23 cellular contexts compared by ENCODE assay signal in the genomic region with DNA sequence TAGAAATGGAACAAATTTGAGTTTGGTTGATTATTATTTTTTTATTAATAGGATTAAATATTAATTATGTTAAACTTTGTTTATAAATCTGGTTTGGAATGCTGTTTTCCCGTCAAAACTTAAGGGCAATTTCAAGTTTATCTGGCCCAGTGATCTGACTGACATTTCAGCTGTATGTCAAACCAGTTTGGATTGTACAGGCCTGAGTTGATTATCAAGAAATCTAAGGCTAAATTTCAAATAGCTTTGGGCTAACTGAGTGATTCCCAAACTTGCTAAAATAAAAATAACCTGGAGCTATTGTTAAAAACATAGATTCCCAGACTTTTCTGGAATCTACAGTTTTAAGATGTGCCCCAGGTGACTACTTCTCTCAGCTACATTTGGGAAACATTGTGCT.
A peak's percentile ranks its signal among the peaks of the same experiment; 100 is the strongest.
DNase-seq lines count a peak whose midpoint lies in the region; TF ChIP-seq lines count a peak whose summit lies in the region.
"Had no signal": no experiment of that assay in that cellular context is flagged by ENCODE, and none has a peak within 500 bp of the region (broad histone marks: within the 10 kb centered on the region; RNA-seq: fewer than 3 reads in every experiment).

No MANE protein-coding gene starts in this region.

- TF ChIP-seq CTCF in mesothelial cell of epicardium (IDR thresholded peaks at IDR 0.05; ENCODE audit: unreplicated experiment) (no peak), smooth muscle cell (IDR thresholded peaks at IDR 0.05; ENCODE audit: borderline replicate concordance, insufficient read depth, poor library complexity, severe bottlenecking) (no peak), testis (IDR thresholded peaks at IDR 0.05) (no peak)

- H3K4me3 ChIP-seq in smooth muscle cell, result no peak overlapping the region
- no peak overlapping the region for H3K4me3 ChIP-seq in testis
- H3K4me3 ChIP-seq: BLaER1, GM12878 had no signal

- no peak overlapping the region for H3K9ac ChIP-seq in smooth muscle cell (ENCODE audit: low read depth)
- H3K9ac ChIP-seq: BLaER1 had no signal

- H3K27ac ChIP-seq in smooth muscle cell (ENCODE audit: low read depth), result peak overlapping the region; percentile 62
- no peak overlapping the region for H3K27ac ChIP-seq in testis
- H3K27ac ChIP-seq: BLaER1 had no signal

- H4K20me1 ChIP-seq in smooth muscle cell (ENCODE audit: low read depth), result no peaks in the 10 kb centered on the region
- H4K20me1 ChIP-seq: BLaER1 had no signal

- H3K4me3 Mint-ChIP-seq in mesothelial cell of epicardium, result no peak overlapping the region
- H3K4me3 Mint-ChIP-seq: CD14-positive monocyte; CD4-positive, alpha-beta memory T cell; CD4-positive, CD25-positive, alpha-beta regulatory T cell; CD8-positive, alpha-beta memory T cell had no signal

- 50% methylated on average over 1 of the region's 1 CpG for WGBS in smooth muscle cell (ENCODE audit: low lambda C conversion rate)
- WGBS in testis, 2 donors, result 85 to 88% methylated on average over 1 of the region's 1 CpG

- peak overlapping the region; percentile 24 for H3K27ac Mint-ChIP-seq in mesothelial cell of epicardium
- H3K27ac Mint-ChIP-seq: CD14-positive monocyte; CD4-positive, alpha-beta memory T cell; CD4-positive, CD25-positive, alpha-beta regulatory T cell; CD8-positive, alpha-beta memory T cell had no signal

- H3K9me3 ChIP-seq in smooth muscle cell (replicated peaks; ENCODE audit: low read depth) (no peaks in the 10 kb centered on the region), testis (no peaks in the 10 kb centered on the region)
- H3K9me3 ChIP-seq: BE2C, BLaER1 had no signal

- no peaks in the 10 kb centered on the region for H3K79me2 ChIP-seq in smooth muscle cell (ENCODE audit: low read depth)

- H3F3A ChIP-seq in smooth muscle cell (ENCODE audit: low read depth), result no peaks in the 10 kb centered on the region

- H3K4me1 ChIP-seq in smooth muscle cell (ENCODE audit: low read depth) (peaks cover 6% of the 10 kb centered on the region), testis (no peaks in the 10 kb centered on the region)
- H3K4me1 ChIP-seq: BE2C, BLaER1 had no signal

- no peak for TF ChIP-seq POLR2A in testis (IDR thresholded peaks at IDR 0.05)

- H2AFZ ChIP-seq in smooth muscle cell (ENCODE audit: low read depth), result no peak overlapping the region

- H3K4me1 Mint-ChIP-seq in mesothelial cell of epicardium, result peaks cover 37% of the 10 kb centered on the region
- H3K4me1 Mint-ChIP-seq: CD14-positive monocyte; CD4-positive, alpha-beta memory T cell; CD4-positive, CD25-positive, alpha-beta regulatory T cell; CD8-positive, alpha-beta memory T cell had no signal

- peaks cover 2% of the 10 kb centered on the region for H3K36me3 Mint-ChIP-seq in mesothelial cell of epicardium
- H3K36me3 Mint-ChIP-seq: CD14-positive monocyte; CD4-positive, alpha-beta memory T cell; CD4-positive, CD25-positive, alpha-beta regulatory T cell; CD8-positive, alpha-beta memory T cell had no signal

- H3K36me3 ChIP-seq in smooth muscle cell (ENCODE audit: low read depth) (no peaks in the 10 kb centered on the region), testis (ENCODE audit: low read depth, missing control alignments) (no peaks in the 10 kb centered on the region)
- H3K36me3 ChIP-seq: BE2C, BLaER1 had no signal

- intact Hi-C loops in testis (cut with DNase I; ENCODE audit: low total_unique reads), result no loop called here

- H3K9me3 Mint-ChIP-seq in mesothelial cell of epicardium, result peaks cover 5% of the 10 kb centered on the region
- H3K9me3 Mint-ChIP-seq: CD8-positive, alpha-beta memory T cell had no signal

- H3K27me3 ChIP-seq in smooth muscle cell (ENCODE audit: low read depth) (no peaks in the 10 kb centered on the region), testis (no peaks in the 10 kb centered on the region)
- H3K27me3 ChIP-seq: BE2C, BLaER1 had no signal

- H3K4me2 ChIP-seq in smooth muscle cell, result peak overlapping the region; percentile 11
- H3K4me2 ChIP-seq: BLaER1 had no signal

- H3K27me3 Mint-ChIP-seq in mesothelial cell of epicardium (ENCODE audit: low read depth), result no peaks in the 10 kb centered on the region
- H3K27me3 Mint-ChIP-seq: CD4-positive, alpha-beta memory T cell; CD4-positive, CD25-positive, alpha-beta regulatory T cell; CD8-positive, alpha-beta memory T cell had no signal

- no peak for DNase-seq in mesothelial cell of epicardium (ENCODE audit: low spot score in 2 of 2, unreplicated experiment in 2 of 2)
- DNase-seq in smooth muscle cell (lab: John Stamatoyannopoulos, UW; ENCODE audit: unreplicated experiment), result no peak
- DNase-seq in NCI-H1092 treated with DMSO at 0.1 percent for 48 hours (lab: John Stamatoyannopoulos, UW), result no peak
- no peak for DNase-seq in testis
- no peak for DNase-seq in NCI-H2171 (lab: John Stamatoyannopoulos, UW)
- DNase-seq: 8988T; ACHN; BE2C; C1 segment of cervical spinal cord; CD4-positive, alpha-beta memory T cell; CD4-positive, CD25-positive, alpha-beta regulatory T cell; CD8-positive, alpha-beta memory T cell; COR-L47; DMS 273 treated with DMSO at 0.1 percent for 48 hours; DMS153; DMS53; DMS79; DND-41; EL; GDM1 had no signal
